ENCODE assay signal across 13 cellular contexts in the genomic region with DNA sequence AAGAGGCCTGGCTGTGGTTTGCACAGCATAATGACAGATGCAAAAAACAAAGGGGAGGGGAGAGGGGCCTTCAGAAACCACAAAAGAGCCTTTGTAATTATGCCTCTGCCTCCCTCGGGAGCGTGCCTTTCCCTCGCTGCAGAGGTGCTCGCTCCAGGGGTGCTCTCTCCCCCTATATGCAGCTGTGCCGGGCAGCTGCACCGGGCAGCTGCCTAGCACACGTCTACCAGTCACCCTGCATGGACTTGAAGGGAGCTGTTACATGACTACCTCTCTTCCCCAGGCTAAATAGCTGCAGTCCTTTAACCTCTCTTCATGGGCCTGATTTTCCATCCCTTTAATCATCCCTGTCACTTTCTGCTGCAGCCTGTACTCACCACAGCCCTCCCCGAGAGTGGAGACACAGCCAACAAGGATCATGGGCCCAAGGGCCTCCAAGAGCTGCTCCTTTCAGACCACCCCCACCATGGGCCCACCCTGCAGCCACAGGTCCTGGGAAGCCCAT.
A peak's percentile ranks its signal among the peaks of the same experiment; 100 is the strongest.
DNase-seq lines count a peak whose midpoint lies in the region; ATAC-seq and TF ChIP-seq lines count a peak whose summit lies in the region.
"Had no signal": no experiment of that assay in that cellular context is flagged by ENCODE, and none has a peak within 500 bp of the region (broad histone marks: within the 10 kb centered on the region; RNA-seq: fewer than 3 reads in every experiment).

No MANE protein-coding gene starts in this region.

- BruUV-seq in MCF 10A (replicated peaks; lab: Mats Ljungman, UMichigan), result no TSS peak

- DNase-seq in GM12865 (ENCODE audit: low read depth) (peak; percentile 13), NCI-H2171 treated with DMSO at 0.1 percent for 48 hours (lab: John Stamatoyannopoulos, UW) (peak; percentile 78), foreskin keratinocyte (no peak), putamen (ENCODE audit: low spot score) (peak; percentile 42), MCF 10A (ENCODE audit: unreplicated experiment) (no peak), activated gamma-delta T cell treated with Interleukin-2 at 50 U/mL for 16 hours (no peak)
- DNase-seq: amniotic stem cell; Calu3; foreskin melanocyte; naive thymus-derived CD4-positive, alpha-beta T cell; NCI-H82 had no signal

- no peaks in the 10 kb centered on the region for H3K9me3 Mint-ChIP-seq in MCF 10A (ENCODE audit: unreplicated experiment)
- H3K9me3 Mint-ChIP-seq: naive thymus-derived CD4-positive, alpha-beta T cell had no signal

- H3K27ac Mint-ChIP-seq in MCF 10A (ENCODE audit: low read depth, unreplicated experiment), result no peak overlapping the region
- H3K27ac Mint-ChIP-seq: naive thymus-derived CD4-positive, alpha-beta T cell had no signal

- no peak overlapping the region for H3K27ac ChIP-seq in foreskin keratinocyte

- no peak overlapping the region for H3K4me3 ChIP-seq in GM12865 (ENCODE audit: low read depth, low read length)

- no peak overlapping the region for H3K4me3 Mint-ChIP-seq in MCF 10A (ENCODE audit: unreplicated experiment)
- H3K4me3 Mint-ChIP-seq: naive thymus-derived CD4-positive, alpha-beta T cell had no signal

- intact Hi-C loops in MCF 10A (cut with micrococcal nuclease), result no loop called here

- H3K27me3 Mint-ChIP-seq in MCF 10A (ENCODE audit: insufficient read depth, unreplicated experiment), result no peaks in the 10 kb centered on the region

- H3K36me3 Mint-ChIP-seq in MCF 10A (ENCODE audit: insufficient read depth, unreplicated experiment), result no peaks in the 10 kb centered on the region
- H3K36me3 Mint-ChIP-seq: naive thymus-derived CD4-positive, alpha-beta T cell had no signal

- TF ChIP-seq CTCF in GM12865 (IDR thresholded peaks at IDR 0.05; ENCODE audit: insufficient read depth, low read depth, low read length, missing control alignments) (no peak), foreskin keratinocyte (conservative IDR thresholded peaks at IDR 0.05) (no peak), MCF 10A (IDR thresholded peaks at IDR 0.05; ENCODE audit: unreplicated experiment) (no peak)

- no peaks in the 10 kb centered on the region for H3K27me3 ChIP-seq in foreskin keratinocyte

- POLR2A ChIA-PET in MCF 10A (lab: Yijun Ruan, JAX), result interaction anchor here (1.0 kb wide), 1 partner anchor 9 kb away, joined by 3 read pairs; no protein-coding TSS in a partner anchor

- ATAC-seq in foreskin keratinocyte (peak; percentile 14), HG03280 (IDR thresholded peaks at IDR 0.05; ENCODE audit: unreplicated experiment) (no peak), GM19328 (IDR thresholded peaks at IDR 0.05; ENCODE audit: unreplicated experiment) (no peak)
- ATAC-seq: naive thymus-derived CD4-positive, alpha-beta T cell had no signal

- no peaks in the 10 kb centered on the region for H3K4me1 ChIP-seq in foreskin keratinocyte

- CTCF ChIA-PET in MCF 10A (lab: Yijun Ruan, JAX), result interaction anchor here (0.6 to 16.9 kb wide), 5 partner anchors 9 to 207 kb away, joined by 4 to 612 read pairs (median 11); no protein-coding TSS in a partner anchor

- peaks cover 6% of the 10 kb centered on the region for H3K4me1 Mint-ChIP-seq in MCF 10A (ENCODE audit: insufficient read depth, unreplicated experiment)

Comparison
In these comparisons a context has a peak if more than half of its experiments do, and no peak if none do; other contexts are left out.
1. DNase-seq: peak in GM12865 (single experiment), NCI-H2171 treated with DMSO at 0.1 percent for 48 hours (single experiment) and putamen (single experiment); none in foreskin keratinocyte (0 of 2), MCF 10A (single experiment) and activated gamma-delta T cell treated with Interleukin-2 at 50 U/mL for 16 hours (single experiment).